20 cellular contexts compared by ENCODE assay signal in the genomic region with DNA sequence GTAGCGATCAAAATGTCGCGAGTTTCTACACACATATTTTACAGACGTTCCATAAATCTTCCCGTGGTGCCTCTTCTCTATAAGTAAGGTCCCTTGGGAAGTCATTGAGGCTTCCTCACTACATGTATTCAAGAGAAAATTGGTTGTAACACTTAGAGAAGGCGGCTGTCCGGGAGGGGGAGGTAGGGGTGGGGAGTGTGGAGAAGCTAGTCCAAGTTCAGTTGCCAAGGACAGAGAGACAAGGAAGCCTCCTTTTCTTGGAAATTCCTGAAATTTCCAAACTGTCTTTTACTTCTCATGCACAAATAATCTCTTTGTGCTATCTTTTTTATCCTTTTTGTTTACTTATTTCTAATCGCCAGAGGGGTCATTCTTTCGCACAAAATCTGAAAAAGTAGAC. TPM values are rescaled to one million over a fixed set of nuclear protein-coding genes. Genes with fewer than 3 reads are reported as not detected.
DNase-seq lines count a peak whose midpoint lies in the region; ATAC-seq, FAIRE-seq and TF ChIP-seq lines count a peak whose summit lies in the region.
"Had no signal": no experiment of that assay in that cellular context is flagged by ENCODE, and none has a peak within 500 bp of the region (broad histone marks: within the 10 kb centered on the region; RNA-seq: fewer than 3 reads in every experiment).

No MANE protein-coding gene starts in this region.

- H2BK15ac ChIP-seq in mesendoderm (replicated peaks; ENCODE audit: low read depth): no peak overlapping the region

- POLR2A ChIA-PET in activated CD8-positive, alpha-beta T cell treated with anti-CD3 and anti-CD28 coated beads, Interleukin-2, amount 10 ng/mL, durations not matched to agents 7 days and 5 days (lab: Charles Lee): no interaction called here

- H3K4ac ChIP-seq in mesendoderm (ENCODE audit: low read depth, low read length): no peak overlapping the region

- no peaks in the 10 kb centered on the region for H3K79me1 ChIP-seq in mesendoderm (ENCODE audit: low read length)

- H3K27me3 Mint-ChIP-seq in astrocyte (ENCODE audit: low read depth, unreplicated experiment): peaks cover 4% of the 10 kb centered on the region
- H3K27me3 Mint-ChIP-seq in activated CD8-positive, alpha-beta T cell treated with anti-CD3 and anti-CD28 coated beads, Interleukin-2, amount 10 ng/mL, durations not matched to agents 7 days and 5 days (ENCODE audit: low read depth): peaks cover 4% of the 10 kb centered on the region

- peaks cover 3% of the 10 kb centered on the region for H3K4me1 Mint-ChIP-seq in astrocyte (ENCODE audit: low read depth, unreplicated experiment)
- H3K4me1 Mint-ChIP-seq in activated CD8-positive, alpha-beta T cell treated with anti-CD3 and anti-CD28 coated beads, Interleukin-2, amount 10 ng/mL, durations not matched to agents 7 days and 5 days (ENCODE audit: low read depth): peaks cover 22% of the 10 kb centered on the region
- H3K4me1 Mint-ChIP-seq: immature natural killer cell had no signal

- peaks cover 8% of the 10 kb centered on the region for H3K9me3 Mint-ChIP-seq in astrocyte (ENCODE audit: unreplicated experiment)
- no peaks in the 10 kb centered on the region for H3K9me3 Mint-ChIP-seq in activated CD8-positive, alpha-beta T cell treated with anti-CD3 and anti-CD28 coated beads, Interleukin-2, amount 10 ng/mL, durations not matched to agents 7 days and 5 days (ENCODE audit: insufficient read depth)
- H3K9me3 Mint-ChIP-seq: activated CD4-positive, alpha-beta T cell treated with anti-CD3 and anti-CD28 coated beads, Interleukin-2, amount 10 ng/mL, durations not matched to agents 7 days and 5 days; CD8-positive, alpha-beta memory T cell; immature natural killer cell; natural killer cell treated with Interleukin-12 subunit alpha and Interleukin-12 subunit beta and Interleukin-15 and Interleukin-18, amount 100 ng/mL, for 72 hours had no signal

- no peak overlapping the region for H3K9ac ChIP-seq in astrocyte (ENCODE audit: low read length)
- no peak overlapping the region for H3K9ac ChIP-seq in mesendoderm (ENCODE audit: low read length)

- peak overlapping the region; percentile 95 for H2AFZ ChIP-seq in ACC112 (ENCODE audit: low read length, unreplicated experiment)
- H2AFZ ChIP-seq in astrocyte (ENCODE audit: low read depth, low read length): no peak overlapping the region

- no peak overlapping the region for H3K27ac Mint-ChIP-seq in astrocyte (ENCODE audit: unreplicated experiment)
- no peak overlapping the region for H3K27ac Mint-ChIP-seq in activated CD8-positive, alpha-beta T cell treated with anti-CD3 and anti-CD28 coated beads, Interleukin-2, amount 10 ng/mL, durations not matched to agents 7 days and 5 days
- H3K27ac Mint-ChIP-seq: activated CD4-positive, alpha-beta T cell treated with anti-CD3 and anti-CD28 coated beads, Interleukin-2, amount 10 ng/mL, durations not matched to agents 7 days and 5 days; immature natural killer cell; natural killer cell treated with Interleukin-12 subunit alpha and Interleukin-12 subunit beta and Interleukin-15 and Interleukin-18, amount 100 ng/mL, for 72 hours had no signal

- H3K9me3 ChIP-seq in astrocyte (ENCODE audit: insufficient read depth, low read depth, low read length): no peaks in the 10 kb centered on the region
- H3K9me3 ChIP-seq: upper lobe of left lung had no signal

- DNase-seq in NCI-H1694 (lab: John Stamatoyannopoulos, UW) (peak; percentile 37), astrocyte (ENCODE audit: low read depth) (no peak), mesendoderm (peak; percentile 38), NCI-H345 treated with DMSO at 0.1 percent for 48 hours (lab: John Stamatoyannopoulos, UW; ENCODE audit: unreplicated experiment) (no peak), NCI-H128 (lab: John Stamatoyannopoulos, UW; ENCODE audit: unreplicated experiment) (no peak), NK-92 (lab: John Stamatoyannopoulos, UW; ENCODE audit: unreplicated experiment) (no peak)
- DNase-seq in activated CD8-positive, alpha-beta T cell treated with anti-CD3 and anti-CD28 coated beads, Interleukin-2, amount 10 ng/mL, durations not matched to agents 7 days and 5 days: no peak
- DNase-seq: activated CD4-positive, alpha-beta T cell treated with anti-CD3 and anti-CD28 coated beads, Interleukin-2, amount 10 ng/mL, durations not matched to agents 7 days and 5 days; CD8-positive, alpha-beta memory T cell; immature natural killer cell; NCI-H2029; RPMI8226; stimulated activated CD4-positive, alpha-beta T cell treated with anti-CD3 and anti-CD28 coated beads, Interleukin-15, amount 100 ng/mL, for 24 hours; stimulated activated naive CD4-positive, alpha-beta T cell treated with Interleukin-2 at 50 U/mL for 16 hours; SW 1271; upper lobe of left lung had no signal

- H3K36me3 ChIP-seq in ACC112 (ENCODE audit: insufficient read depth, low read length): no peaks in the 10 kb centered on the region
- no peaks in the 10 kb centered on the region for H3K36me3 ChIP-seq in astrocyte (ENCODE audit: insufficient read depth, low read length)
- H3K36me3 ChIP-seq in mesendoderm (ENCODE audit: control insufficient read depth, insufficient read depth, low read length): no peaks in the 10 kb centered on the region
- H3K36me3 ChIP-seq: upper lobe of left lung had no signal

- H4K5ac ChIP-seq in mesendoderm (ENCODE audit: low read length): no peak overlapping the region

- H3K18ac ChIP-seq in mesendoderm (ENCODE audit: low read length): no peak overlapping the region

- no peak overlapping the region for H2AK5ac ChIP-seq in mesendoderm (ENCODE audit: low read length)

- H3K4me2 ChIP-seq in astrocyte (ENCODE audit: low read length): peak overlapping the region; percentile 64
- no peak overlapping the region for H3K4me2 ChIP-seq in mesendoderm (ENCODE audit: low read length)

- no peak overlapping the region for H2BK120ac ChIP-seq in mesendoderm (ENCODE audit: low read depth, low read length)

- FAIRE-seq in astrocyte (lab: Jason Lieb, UNC): no peak
- FAIRE-seq: colon had no signal

- H3K4me3 ChIP-seq in ACC112 (ENCODE audit: low read depth, low read length): peak overlapping the region; percentile 71
- H3K4me3 ChIP-seq in astrocyte (ENCODE audit: insufficient read depth, low read depth, low read length): no peak overlapping the region
- H3K4me3 ChIP-seq in mesendoderm (ENCODE audit: low read length): no peak overlapping the region
- H3K4me3 ChIP-seq: lung had no signal

- H3K56ac ChIP-seq in mesendoderm (ENCODE audit: low read length): no peak overlapping the region

- no peak overlapping the region for H3K27ac ChIP-seq in ACC112 (ENCODE audit: low read depth, low read length)
- H3K27ac ChIP-seq in astrocyte (ENCODE audit: low read depth, low read length): no peak overlapping the region
- H3K27ac ChIP-seq in mesendoderm (ENCODE audit: low read depth, low read length): no peak overlapping the region
- H3K27ac ChIP-seq: upper lobe of left lung had no signal

- H2BK5ac ChIP-seq in mesendoderm (ENCODE audit: low read length): no peak overlapping the region

- ATAC-seq in activated CD8-positive, alpha-beta T cell treated with anti-CD3 and anti-CD28 coated beads, Interleukin-2, amount 10 ng/mL, durations not matched to agents 7 days and 5 days: no peak
- ATAC-seq: natural killer cell treated with Interleukin-12 subunit alpha and Interleukin-12 subunit beta and Interleukin-15 and Interleukin-18, amount 100 ng/mL, for 72 hours had no signal

- no peak for TF ChIP-seq CTCF in astrocyte (IDR thresholded peaks at IDR 0.05; ENCODE audit: insufficient read depth, low read depth, low read length)

- H3K23ac ChIP-seq in mesendoderm (ENCODE audit: low read length): no peak overlapping the region

- H3K79me2 ChIP-seq in ACC112 (ENCODE audit: control insufficient read depth, insufficient read depth, low read length, unreplicated experiment) (no peaks in the 10 kb centered on the region), astrocyte (ENCODE audit: insufficient read depth, low read length) (no peaks in the 10 kb centered on the region), mesendoderm (ENCODE audit: control insufficient read depth, insufficient read depth, low read length) (no peaks in the 10 kb centered on the region)

- H3K4me1 ChIP-seq in ACC112 (ENCODE audit: control insufficient read depth, insufficient read depth, low read length, unreplicated experiment) (peaks cover 27% of the 10 kb centered on the region), astrocyte (ENCODE audit: insufficient read depth, low read length) (peaks cover 10% of the 10 kb centered on the region), mesendoderm (ENCODE audit: control insufficient read depth, low read depth, low read length) (peaks cover 7% of the 10 kb centered on the region)

- WGBS in mesendoderm (ENCODE audit: extremely low coverage, insufficient coverage, low lambda C conversion rate): no CpG with 5 or more reads among the region's 9 CpGs

- H3K27me3 ChIP-seq in ACC112 (ENCODE audit: insufficient read depth, low read length) (no peaks in the 10 kb centered on the region), astrocyte (ENCODE audit: insufficient read depth, low read length) (no peaks in the 10 kb centered on the region), mesendoderm (ENCODE audit: insufficient read depth, low read length, poor library complexity) (no peaks in the 10 kb centered on the region)
- H3K27me3 ChIP-seq: upper lobe of left lung had no signal

- no peaks in the 10 kb centered on the region for H4K20me1 ChIP-seq in astrocyte (ENCODE audit: insufficient read depth, low read length)

- no peaks in the 10 kb centered on the region for H3K36me3 Mint-ChIP-seq in astrocyte (ENCODE audit: low read depth, unreplicated experiment)
- no peaks in the 10 kb centered on the region for H3K36me3 Mint-ChIP-seq in activated CD8-positive, alpha-beta T cell treated with anti-CD3 and anti-CD28 coated beads, Interleukin-2, amount 10 ng/mL, durations not matched to agents 7 days and 5 days (ENCODE audit: low read depth)
- H3K36me3 Mint-ChIP-seq: CD8-positive, alpha-beta memory T cell; immature natural killer cell; natural killer cell treated with Interleukin-12 subunit alpha and Interleukin-12 subunit beta and Interleukin-15 and Interleukin-18, amount 100 ng/mL, for 72 hours had no signal

- no peak overlapping the region for H4K8ac ChIP-seq in mesendoderm (ENCODE audit: low read depth, low read length)

- CTCF ChIA-PET in activated CD8-positive, alpha-beta T cell treated with anti-CD3 and anti-CD28 coated beads, Interleukin-2, amount 10 ng/mL, durations not matched to agents 7 days and 5 days (lab: Charles Lee): no interaction called here

- no peak overlapping the region for H3K4me3 Mint-ChIP-seq in astrocyte (ENCODE audit: unreplicated experiment)
- H3K4me3 Mint-ChIP-seq in activated CD8-positive, alpha-beta T cell treated with anti-CD3 and anti-CD28 coated beads, Interleukin-2, amount 10 ng/mL, durations not matched to agents 7 days and 5 days: no peak overlapping the region
- H3K4me3 Mint-ChIP-seq: activated CD4-positive, alpha-beta T cell treated with anti-CD3 and anti-CD28 coated beads, Interleukin-2, amount 10 ng/mL, durations not matched to agents 7 days and 5 days; CD8-positive, alpha-beta memory T cell; immature natural killer cell; natural killer cell treated with Interleukin-12 subunit alpha and Interleukin-12 subunit beta and Interleukin-15 and Interleukin-18, amount 100 ng/mL, for 72 hours had no signal

RNA-seq across cellular contexts. Expression of a gene that starts 45.0 kb away (rescaled TPM):
- 5.2 and 5.8 TPM in 2 replicates for total RNA-seq in astrocyte
- 0.20 TPM for polyA plus RNA-seq in mesendoderm (2013, experiment 1 of 2)
- polyA plus RNA-seq in mesendoderm (2013, experiment 2 of 2): not detected
- total RNA-seq in activated CD8-positive, alpha-beta T cell treated with anti-CD3 and anti-CD28 coated beads, Interleukin-2, amount 10 ng/mL, durations not matched to agents 7 days and 5 days: 1 to 10 TPM; 1.3 to 1.7 TPM

Comparison
In these comparisons a context has a peak if more than half of its experiments do, and no peak if none do; other contexts are left out.
1. DNase-seq: peak in NCI-H1694 (single experiment) and mesendoderm (single experiment); none in astrocyte (single experiment), NCI-H345 treated with DMSO at 0.1 percent for 48 hours (single experiment), NCI-H128 (single experiment), activated CD8-positive, alpha-beta T cell treated with anti-CD3 and anti-CD28 coated beads, Interleukin-2, amount 10 ng/mL, durations not matched to agents 7 days and 5 days (single experiment) and NK-92 (single experiment).